8 cellular contexts compared by ENCODE assay signal in genomic region chr15:31435891-31436628, GRCh38.
A peak's percentile ranks its signal among the peaks of the same experiment; 100 is the strongest.
DNase-seq lines count a peak whose midpoint lies in the region; ATAC-seq lines count a peak whose summit lies in the region.

No MANE protein-coding gene starts in this region.

- 64 to 69% methylated on average over 14 of the region's 14 CpGs for WGBS in aorta, 2 donors

- DNase-seq in stimulated activated naive CD4-positive, alpha-beta T cell treated with Interleukin-2 at 50 U/mL for 16 hours (lab: John Stamatoyannopoulos, UW), result peak; percentile 58
- no peak for DNase-seq in stimulated activated naive CD4-positive, alpha-beta T cell (lab: John Stamatoyannopoulos, UW)
- DNase-seq in adipocyte (ENCODE audit: low read depth) (no peak), aorta (no peak), NOMO-1 treated with DMSO at 0.1 percent for 48 hours (lab: John Stamatoyannopoulos, UW; ENCODE audit: unreplicated experiment) (no peak), caudate nucleus (lab: John Stamatoyannopoulos, UW) (no peak)

- H3K27ac ChIP-seq in muscle layer of duodenum (ENCODE audit: low read length) (peak overlapping the region; percentile 82), aorta (ENCODE audit: low read depth in 1 of 2, low read length in 2 of 2) (no peak overlapping the region), caudate nucleus (ENCODE audit: low read depth, low read length) (no peak overlapping the region)

- H3K4me3 ChIP-seq in adipocyte (ENCODE audit: low read length) (peak overlapping the region; percentile 61), muscle layer of duodenum (ENCODE audit: low read depth in 1 of 2, low read length in 2 of 2) (peak overlapping the region in 1 of 2 donors; percentile 44), aorta (ENCODE audit: low read length in 2 of 2) (no peak overlapping the region)

- H3K9ac ChIP-seq in adipocyte (ENCODE audit: low read length), result peak overlapping the region; percentile 64

- H3K9me3 ChIP-seq in adipocyte (ENCODE audit: control insufficient read depth, low read length), result no peaks in the 10 kb centered on the region
- H3K9me3 ChIP-seq in muscle layer of duodenum (ENCODE audit: control insufficient read depth in 1 of 2, low read length in 2 of 2), result no peaks in the 10 kb centered on the region
- H3K9me3 ChIP-seq in aorta (ENCODE audit: control insufficient read depth, low read length), result no peaks in the 10 kb centered on the region

- no peaks in the 10 kb centered on the region for H3K27me3 ChIP-seq in adipocyte (replicated peaks; ENCODE audit: control insufficient read depth, insufficient read depth, low read length)
- H3K27me3 ChIP-seq in muscle layer of duodenum (ENCODE audit: low read depth, low read length), result no peaks in the 10 kb centered on the region
- no peaks in the 10 kb centered on the region for H3K27me3 ChIP-seq in aorta (ENCODE audit: control insufficient read depth in 1 of 2, insufficient read depth in 2 of 2, low read length in 1 of 2)

- H3K4me1 ChIP-seq in adipocyte (ENCODE audit: control insufficient read depth, insufficient read depth, low read length), result peaks cover 22% of the 10 kb centered on the region
- H3K4me1 ChIP-seq in muscle layer of duodenum (ENCODE audit: control insufficient read depth in 1 of 2, insufficient read depth in 2 of 2, low read length in 2 of 2), result peaks cover 4 to 9% of the 10 kb centered on the region in 2 donors
- H3K4me1 ChIP-seq in aorta (ENCODE audit: control insufficient read depth in 1 of 2, insufficient read depth in 2 of 2, low read length in 2 of 2), result no peaks in the 10 kb centered on the region

- peak; percentile 47 for ATAC-seq in aorta (ENCODE audit: low FRiP score)
- ATAC-seq in GM19467 (IDR thresholded peaks at IDR 0.05; ENCODE audit: unreplicated experiment), result no peak

- intact Hi-C loops in aorta (cut with DNase I), result loop anchor here in 1 of 2 donors (1.0 to 10.0 kb wide), 4 partner anchors 51 to 234 kb away; partner anchors contain the start of gene KLF13

- no peaks in the 10 kb centered on the region for H3K36me3 ChIP-seq in adipocyte (ENCODE audit: control insufficient read depth, insufficient read depth, low read length, severe bottlenecking)
- no peaks in the 10 kb centered on the region for H3K36me3 ChIP-seq in muscle layer of duodenum (ENCODE audit: control insufficient read depth in 1 of 2, insufficient read depth in 2 of 2, low read length in 2 of 2)
- no peaks in the 10 kb centered on the region for H3K36me3 ChIP-seq in aorta (ENCODE audit: control insufficient read depth in 1 of 2, insufficient read depth in 2 of 2, low read length in 1 of 2)
